ENCODE assay signal across 11 cellular contexts in genomic region chr2:85741211-85741610, GRCh38. TPM values are rescaled to one million over a fixed set of nuclear protein-coding genes. Genes with fewer than 3 reads are reported as not detected.
DNase-seq lines count a peak whose midpoint lies in the region; ATAC-seq, FAIRE-seq and TF ChIP-seq lines count a peak whose summit lies in the region.
"Had no signal": no experiment of that assay in that cellular context is flagged by ENCODE, and none has a peak within 500 bp of the region (broad histone marks: within the 10 kb centered on the region; RNA-seq: fewer than 3 reads in every experiment).

No MANE protein-coding gene starts in this region.

- CTCF ChIA-PET in A549 (lab: Yijun Ruan, JAX) = interaction anchor here (0.9 to 63.0 kb wide), 18 partner anchors 10 to 347 kb away, joined by 3 to 1675 read pairs (median 6); partner anchors contain the start of genes ATOH8, GNLY and ST3GAL5

- 89% methylated on average over 8 of the region's 8 CpGs for WGBS in A549 (ENCODE audit: missing lambda C conversion rate)
- WGBS in prostate gland = 34% methylated on average over 8 of the region's 8 CpGs

- DNase-seq in A549 (ENCODE audit: low read depth in 1 of 2, low spot score in 1 of 2) = peak in 1 of 2 experiments; percentile 31
- peak; percentile 62 to 79 for DNase-seq in breast epithelium (ENCODE audit: low spot score in 2 of 2)
- DNase-seq in prostate gland (ENCODE audit: low spot score) = peak; percentile 82
- no peak for DNase-seq in urothelium cell line (ENCODE audit: low spot score)
- no peak for DNase-seq in stimulated activated naive CD4-positive, alpha-beta T cell (lab: John Stamatoyannopoulos, UW)
- no peak for DNase-seq in activated CD4-positive, alpha-beta T cell treated with anti-CD3 and anti-CD28 coated beads, Interleukin-2, amount 50 U/mL, for 4 hours
- DNase-seq: ACHN, NCI-H82, T-helper 1 cell had no signal

- H3K4me2 ChIP-seq in A549 = peak overlapping the region; percentile 95

- FAIRE-seq in A549 (lab: Jason Lieb, UNC) = no peak
- no peak for FAIRE-seq in urothelium cell line (lab: Jason Lieb, UNC)

- intact Hi-C loops in breast epithelium (cut with DNase I; ENCODE audit: low total_unique reads) = no loop called here
- intact Hi-C loops in prostate gland (cut with DNase I) = no loop called here

- H3K27ac ChIP-seq in A549 (peak overlapping the region; percentile 93 to 97), breast epithelium (peak overlapping the region; percentile 95 to 97), layer of hippocampus (ENCODE audit: low read depth, low read length) (peak overlapping the region; percentile 99), prostate gland (peak overlapping the region; percentile 86 to 91)

- H3K4me3 ChIP-seq in A549 = no peak overlapping the region
- H3K4me3 ChIP-seq in breast epithelium = peak overlapping the region in 1 of 3 donors; percentile 13
- no peak overlapping the region for H3K4me3 ChIP-seq in prostate gland

- H3K27me3 ChIP-seq in breast epithelium (no peaks in the 10 kb centered on the region), layer of hippocampus (ENCODE audit: control insufficient read depth, insufficient read depth, low read length) (no peaks in the 10 kb centered on the region), prostate gland (replicated peaks; ENCODE audit: insufficient read depth) (no peaks in the 10 kb centered on the region)

- TF ChIP-seq EP300 in A549 (IDR thresholded peaks at IDR 0.05) = no peak

- H3K9me3 ChIP-seq in A549 (peaks cover 9% of the 10 kb centered on the region), breast epithelium (no peaks in the 10 kb centered on the region), prostate gland (no peaks in the 10 kb centered on the region)

- no peak for TF ChIP-seq POLR2A in A549 (IDR thresholded peaks at IDR 0.05; ENCODE audit: low read length)
- TF ChIP-seq POLR2A in breast epithelium (IDR thresholded peaks at IDR 0.05) = no peak
- peak; percentile 12 for TF ChIP-seq POLR2A in prostate gland (IDR thresholded peaks at IDR 0.05)

- H3K4me1 ChIP-seq in A549 (peaks cover 60% of the 10 kb centered on the region), breast epithelium (peaks cover 18 to 38% of the 10 kb centered on the region in 2 donors), prostate gland (replicated peaks) (peaks cover 30% of the 10 kb centered on the region)

- peak in 1 of 2 experiments; percentile 8 for ATAC-seq in A549
- no peak for ATAC-seq in HG02852 (IDR thresholded peaks at IDR 0.05; ENCODE audit: unreplicated experiment)

- TF ChIP-seq RAD21 in A549 (conservative IDR thresholded peaks at IDR 0.05 in 1 of 2, IDR thresholded peaks at IDR 0.05 in 1 of 2) = no peak

- no peaks in the 10 kb centered on the region for H3K36me3 ChIP-seq in breast epithelium
- no peaks in the 10 kb centered on the region for H3K36me3 ChIP-seq in prostate gland

- no peak for TF ChIP-seq CTCF in A549 (IDR thresholded peaks at IDR 0.05)
- TF ChIP-seq CTCF in breast epithelium (IDR thresholded peaks at IDR 0.05) = no peak
- no peak for TF ChIP-seq CTCF in prostate gland (IDR thresholded peaks at IDR 0.05)

- POLR2A ChIA-PET in A549 (lab: Yijun Ruan, JAX) = interaction anchor here (0.7 to 3.1 kb wide), 8 partner anchors 10 to 365 kb away, joined by 3 to 29 read pairs (median 8); partner anchors contain the start of genes ATOH8, POLR1A and PTCD3

TF ChIP-seq in A549, 52 proteins besides CTCF, POLR2A, EP300 and RAD21:
- no peak for TF ChIP-seq NPAS2 (CRISPR knock-in tag; IDR thresholded peaks at IDR 0.05; ENCODE audit: borderline replicate concordance)
- TF ChIP-seq CEBPB (IDR thresholded peaks at IDR 0.05) = no peak
- TF ChIP-seq EHF (CRISPR knock-in tag; IDR thresholded peaks at IDR 0.05) = no peak
- TF ChIP-seq ZSCAN20 (CRISPR knock-in tag; IDR thresholded peaks at IDR 0.05) = no peak
- no peak for TF ChIP-seq FOSL2 (IDR thresholded peaks at IDR 0.05)
- no peak for TF ChIP-seq FOSL2 (CRISPR knock-in tag; IDR thresholded peaks at IDR 0.05)
- TF ChIP-seq REST (IDR thresholded peaks at IDR 0.05) = no peak
- TF ChIP-seq HMGXB4 (CRISPR knock-in tag; IDR thresholded peaks at IDR 0.05; ENCODE audit: borderline replicate concordance) = no peak
- TF ChIP-seq PHF8 (IDR thresholded peaks at IDR 0.05; ENCODE audit: borderline replicate concordance, low read depth) = no peak
- TF ChIP-seq ZFP36 (IDR thresholded peaks at IDR 0.05; ENCODE audit: borderline replicate concordance, partially characterized antibody) = no peak
- TF ChIP-seq SMC3 (IDR thresholded peaks at IDR 0.05) = no peak
- no peak for TF ChIP-seq RFX5 (IDR thresholded peaks at IDR 0.05)
- no peak for TF ChIP-seq SREBF2 (IDR thresholded peaks at IDR 0.05)
- no peak for TF ChIP-seq USF2 (IDR thresholded peaks at IDR 0.05)
- no peak for TF ChIP-seq MYC (IDR thresholded peaks at IDR 0.05; ENCODE audit: borderline replicate concordance, low read length)
- no peak for TF ChIP-seq RARB (CRISPR knock-in tag; IDR thresholded peaks at IDR 0.05)
- TF ChIP-seq HDAC2 (IDR thresholded peaks at IDR 0.05) = no peak
- no peak for TF ChIP-seq MAX (IDR thresholded peaks at IDR 0.05)
- TF ChIP-seq MAFK (IDR thresholded peaks at IDR 0.05; ENCODE audit: partially characterized antibody) = no peak

RNA-seq across cellular contexts. Expression of gene ATOH8, which starts 12.6 kb away (rescaled TPM):
- 1.8 and 2.6 TPM in 2 replicates for polyA plus RNA-seq in A549 (2011; rRNA removed)
- 13.2 and 22.4 TPM in 2 replicates for polyA plus RNA-seq in A549 (2012; cell fraction: cytosol; rRNA removed)
- 19.3 and 20.6 TPM in 2 replicates for polyA plus RNA-seq in A549 (2012; cell fraction: nucleus; rRNA removed)
- polyA plus RNA-seq in A549 (2017; fragmentation: RNase III; extraction: RNeasy Plus Mini Kit Qiagen cat#74134 plus additional on column Dnase treatment) = 11.1 to 20.7 TPM (median 20.0 TPM) in 3 replicates
- polyA minus RNA-seq in A549 (2011; rRNA and poly(A)+ RNA removed) = 2.4 and 3.4 TPM in 2 replicates
- 100 to 1,000 TPM in 1 of 3 donors, 10 to 100 TPM in 2; 20.8 to 167 (median 46.2) TPM for total RNA-seq in breast epithelium
- total RNA-seq in prostate gland = 10 to 100 TPM; 40.1 to 49.8 TPM

RNA-seq across cellular contexts. Expression of gene GNLY, which starts 47.1 kb away (rescaled TPM):
- polyA plus RNA-seq in A549 (2011; rRNA removed) (not detected in 2 replicates), A549 (2017; fragmentation: RNase III; extraction: RNeasy Plus Mini Kit Qiagen cat#74134 plus additional on column Dnase treatment) (not detected in 3 replicates)
- polyA plus RNA-seq in A549 (2012; cell fraction: cytosol; rRNA removed) = not detected in 2 replicates
- polyA plus RNA-seq in A549 (2012; cell fraction: nucleus; rRNA removed) = 0.12 and 0.15 TPM in 2 replicates
- not detected in 2 replicates for polyA minus RNA-seq in A549 (2011; rRNA and poly(A)+ RNA removed)
- total RNA-seq in breast epithelium (1 to 10 TPM; 2.0 to 2.6 (median 2.1) TPM), prostate gland (under 1 TPM; 0.36 to 0.68 TPM)

Comparison
In these comparisons a context has a peak if more than half of its experiments do, and no peak if none do; other contexts are left out.
1. DNase-seq: peak in breast epithelium (2 of 2) and prostate gland (single experiment); none in urothelium cell line (single experiment), stimulated activated naive CD4-positive, alpha-beta T cell (0 of 6) and activated CD4-positive, alpha-beta T cell treated with anti-CD3 and anti-CD28 coated beads, Interleukin-2, amount 50 U/mL, for 4 hours (0 of 2).
2. Peak in every context shown above with its lines, with median percentiles within 50 percentile points of each other: H3K27ac ChIP-seq.